8 cellular contexts compared by ENCODE assay signal in the genomic region with DNA sequence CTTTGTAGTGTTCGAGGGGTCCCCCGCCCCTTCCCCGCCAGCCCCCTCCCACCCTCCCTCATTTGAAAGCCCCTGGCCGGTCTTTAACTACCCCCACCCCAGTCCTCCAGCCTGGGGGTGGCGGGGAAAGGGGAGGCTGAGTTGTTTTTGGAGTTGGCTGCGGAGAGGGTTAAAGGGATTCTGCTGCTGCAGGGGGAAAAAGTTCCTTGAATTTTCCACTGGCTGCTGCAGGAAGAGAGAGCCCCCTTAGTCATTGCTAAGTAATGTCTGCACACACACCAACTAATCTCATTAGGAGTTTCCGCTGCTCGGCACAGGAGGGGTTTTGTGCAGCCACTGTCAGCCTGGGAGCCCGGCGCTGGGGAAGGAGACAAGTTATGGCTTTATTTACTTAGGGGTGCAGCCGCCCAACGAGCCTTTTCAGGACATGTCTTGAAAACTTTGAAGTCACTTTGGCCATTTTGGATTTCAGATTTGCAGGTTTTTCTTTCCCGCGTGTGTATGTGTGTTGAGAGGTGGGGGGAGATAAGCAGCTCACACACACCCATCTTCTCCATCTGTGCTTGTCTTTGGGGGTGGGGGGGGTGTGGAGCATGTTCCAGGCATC. TPM values are rescaled to one million over a fixed set of nuclear protein-coding genes. Genes with fewer than 3 reads are reported as not detected.
DNase-seq lines count a peak whose midpoint lies in the region; ATAC-seq, FAIRE-seq and TF ChIP-seq lines count a peak whose summit lies in the region.

No MANE protein-coding gene starts in this region.

- H3K27ac ChIP-seq in DND-41 (ENCODE audit: low read length), result peak overlapping the region; percentile 71
- peak overlapping the region; percentile 100 for H3K27ac ChIP-seq in MM.1S (ENCODE audit: low read length)
- H3K27ac ChIP-seq in pancreas, result peak overlapping the region in 2 of 4 donors; percentile 55 to 60

- peak overlapping the region; percentile 100 for H3K4me2 ChIP-seq in DND-41 (ENCODE audit: insufficient read depth, low read length)
- H3K4me2 ChIP-seq in MM.1S (ENCODE audit: low read depth, low read length), result peak overlapping the region; percentile 90

- H3K4me3 ChIP-seq in DND-41 (ENCODE audit: low read depth in 1 of 2, low read length in 2 of 2), result peak overlapping the region in 1 of 2 experiments; percentile 99; a peak in 2 of 4 replicates
- H3K4me3 ChIP-seq in MM.1S (ENCODE audit: low read length), result peak overlapping the region; percentile 66
- H3K4me3 ChIP-seq in fibroblast of pulmonary artery (replicated peaks; ENCODE audit: low read depth, low read length), result peak overlapping the region; percentile 94
- peak overlapping the region; percentile 48 to 79 (median 63) for H3K4me3 ChIP-seq in pancreas

- H3K36me3 ChIP-seq in DND-41 (ENCODE audit: insufficient read depth, low read length) (no peaks in the 10 kb centered on the region), MM.1S (replicated peaks; ENCODE audit: insufficient read depth, low read length) (no peaks in the 10 kb centered on the region), pancreas (no peaks in the 10 kb centered on the region)

- H3K79me2 ChIP-seq in DND-41 (ENCODE audit: insufficient read depth, low read length) (peaks cover 38% of the 10 kb centered on the region), MM.1S (ENCODE audit: low read length) (peaks cover 57% of the 10 kb centered on the region)

- peaks cover 41% of the 10 kb centered on the region for H3K4me1 ChIP-seq in DND-41 (ENCODE audit: insufficient read depth, low read length)
- peaks cover 44% of the 10 kb centered on the region for H3K4me1 ChIP-seq in MM.1S (ENCODE audit: low read length)
- H3K4me1 ChIP-seq in pancreas, result peaks cover 0 to 21% (median 0%) of the 10 kb centered on the region in 3 donors

- peak overlapping the region; percentile 82 for H3K9ac ChIP-seq in DND-41 (ENCODE audit: low read depth, low read length)
- H3K9ac ChIP-seq in MM.1S (ENCODE audit: low read length), result peak overlapping the region; percentile 64

- no peak for FAIRE-seq in pancreas (lab: Jason Lieb, UNC)

- peaks cover 8% of the 10 kb centered on the region; the same call in 1 of the 2 replicates for H4K20me1 ChIP-seq in DND-41 (ENCODE audit: insufficient read depth, low read length)
- H4K20me1 ChIP-seq in MM.1S (ENCODE audit: insufficient read depth, low read length), result no peaks in the 10 kb centered on the region

- peak; percentile 33 for ATAC-seq in DND-41 (ENCODE audit: insufficient read depth, low read depth)
- ATAC-seq in pancreas, result peak in 1 of 4 donors; percentile 12
- no peak for ATAC-seq in HG03135 (IDR thresholded peaks at IDR 0.05; ENCODE audit: unreplicated experiment)
- no peak for ATAC-seq in GM19324 (IDR thresholded peaks at IDR 0.05; ENCODE audit: low FRiP score, unreplicated experiment)

- H3F3A ChIP-seq in MM.1S (ENCODE audit: insufficient read depth, low read length), result peaks cover 43% of the 10 kb centered on the region

- intact Hi-C loops in pancreas (cut with DNase I), result no loop called here

- no peak for TF ChIP-seq CTCF in DND-41 (IDR thresholded peaks at IDR 0.05; ENCODE audit: borderline replicate concordance, extremely low read depth, low read length, poor library complexity, severe bottlenecking)
- no peak for TF ChIP-seq CTCF in MM.1S (IDR thresholded peaks at IDR 0.05; ENCODE audit: low read length)
- no peak for TF ChIP-seq CTCF in fibroblast of pulmonary artery (IDR thresholded peaks at IDR 0.05; ENCODE audit: low read length, missing control alignments)
- no peak for TF ChIP-seq CTCF in pancreas (IDR thresholded peaks at IDR 0.05)

- DNase-seq in DND-41, result no peak
- DNase-seq in MM.1S, result peak; percentile 34
- DNase-seq in activated T-cell treated with anti-CD3 and anti-CD28 coated beads, Interleukin-2, amount 50 U/mL, for 48 hours, result peak; percentile 75
- peak; percentile 66 for DNase-seq in fibroblast of pulmonary artery (ENCODE audit: low read depth)
- no peak for DNase-seq in pancreas
- no peak for DNase-seq in NCI-H187 (lab: John Stamatoyannopoulos, UW)

- H2AFZ ChIP-seq in DND-41 (ENCODE audit: low read depth, low read length) (peak overlapping the region; percentile 90), MM.1S (ENCODE audit: low read length) (no peak overlapping the region)

- no peaks in the 10 kb centered on the region for H3K9me2 ChIP-seq in MM.1S (replicated peaks; ENCODE audit: insufficient read depth, low read length)

- H3K27me3 ChIP-seq in DND-41 (ENCODE audit: insufficient read depth, low read length, poor library complexity), result no peaks in the 10 kb centered on the region
- no peaks in the 10 kb centered on the region for H3K27me3 ChIP-seq in MM.1S (replicated peaks; ENCODE audit: insufficient read depth, low read length)
- H3K27me3 ChIP-seq in pancreas, result no peaks in the 10 kb centered on the region

- 46 to 48% methylated on average over 14 of the region's 14 CpGs for WGBS in pancreas, 2 donors

- H3K9me3 ChIP-seq in DND-41 (ENCODE audit: insufficient read depth, low read length, severe bottlenecking) (no peaks in the 10 kb centered on the region), MM.1S (replicated peaks; ENCODE audit: insufficient read depth, low read length) (no peaks in the 10 kb centered on the region), pancreas (no peaks in the 10 kb centered on the region)

RNA-seq across cellular contexts. Expression of a gene that starts 1.8 kb away (rescaled TPM):
- 10 to 100 TPM in 1 of 6 donors, 1 to 10 TPM in 5; 4.0 to 12.9 (median 7.2) TPM for total RNA-seq in pancreas
- 1 to 10 TPM; 2.9 to 4.4 TPM for polyA plus RNA-seq in pancreas

Comparison
In these comparisons a context has a peak if more than half of its experiments do, and no peak if none do; other contexts are left out.
1. DNase-seq: peak in MM.1S (single experiment), activated T-cell treated with anti-CD3 and anti-CD28 coated beads, Interleukin-2, amount 50 U/mL, for 48 hours (2 of 2) and fibroblast of pulmonary artery (single experiment); none in DND-41 (single experiment), pancreas (0 of 6) and NCI-H187 (0 of 2).